In the genomic region with DNA sequence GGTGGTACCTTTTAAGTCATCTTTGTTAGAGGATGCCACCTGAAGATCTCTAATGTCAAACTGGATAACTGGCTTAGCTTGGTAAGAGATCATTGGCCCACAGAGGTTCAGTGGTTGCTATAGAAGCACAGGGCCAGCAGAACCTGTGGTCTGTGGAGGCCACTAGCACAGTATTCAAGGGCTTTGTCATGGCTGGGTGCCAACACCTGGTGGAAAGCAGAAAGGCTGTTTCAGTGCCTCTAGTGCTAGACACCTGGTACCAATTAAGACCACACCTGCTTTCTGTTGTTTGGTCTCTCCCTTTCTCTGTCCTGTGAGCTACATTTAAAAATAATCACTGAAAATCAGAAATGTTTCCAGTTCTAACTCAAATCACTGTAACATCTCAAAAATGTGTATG, we compare ENCODE assay signal across 8 cellular contexts. TPM values are rescaled to one million over a fixed set of nuclear protein-coding genes. Genes with fewer than 3 reads are reported as not detected.
DNase-seq lines count a peak whose midpoint lies in the region; ATAC-seq, FAIRE-seq and TF ChIP-seq lines count a peak whose summit lies in the region.

No MANE protein-coding gene starts in this region.

- peak; percentile 61 for FAIRE-seq in H54 (lab: Jason Lieb, UNC)

- DNase-seq in H54 (ENCODE audit: insufficient read length, low spot score), result no peak
- DNase-seq in NAMALWA (ENCODE audit: low spot score), result peak; percentile 74
- peak in 5 of 7 donors; percentile 32 to 72 (median 36) for DNase-seq in adrenal gland
- DNase-seq in GM20000 (ENCODE audit: low spot score), result no peak
- DNase-seq in GM10266 (ENCODE audit: extremely low spot score), result no peak
- no peak for DNase-seq in iPS-NIHi11 (ENCODE audit: low spot score)
- DNase-seq in stimulated activated CD8-positive, alpha-beta memory T cell treated with anti-CD3 and anti-CD28 coated beads, Interleukin-4, amount 100 ng/mL, for 48 hours, result no peak

- no peaks in the 10 kb centered on the region for H3K9me3 ChIP-seq in adrenal gland (replicated peaks in 1 of 3)

- peaks cover 0 to 29% of the 10 kb centered on the region in 2 donors for H3K4me1 ChIP-seq in adrenal gland (replicated peaks in 1 of 2)

- intact Hi-C loops in adrenal gland (cut with DNase I), result no loop called here

- H3K27ac ChIP-seq in adrenal gland, result no peak overlapping the region

- H3K4me3 ChIP-seq in adrenal gland, result no peak overlapping the region

- no peak for TF ChIP-seq CTCF in adrenal gland (IDR thresholded peaks at IDR 0.05)
- TF ChIP-seq CTCF in GM20000 (IDR thresholded peaks at IDR 0.05; ENCODE audit: extremely low read depth, missing control alignments), result no peak
- TF ChIP-seq CTCF in GM10266 (IDR thresholded peaks at IDR 0.05; ENCODE audit: control insufficient read depth, insufficient read depth, low read depth, missing control alignments), result no peak

- no peaks in the 10 kb centered on the region for H3K36me3 ChIP-seq in adrenal gland (replicated peaks in 1 of 2)

- peak; percentile 75 for ATAC-seq in GM18520 (IDR thresholded peaks at IDR 0.05; ENCODE audit: unreplicated experiment)

- no peaks in the 10 kb centered on the region for H3K27me3 ChIP-seq in adrenal gland

- no peak for TF ChIP-seq POLR2A in H54 (IDR thresholded peaks at IDR 0.05; ENCODE audit: low read depth, low read length)
- TF ChIP-seq POLR2A in adrenal gland (IDR thresholded peaks at IDR 0.05), result no peak

RNA-seq across cellular contexts. Expression of a gene that starts 10.0 kb away (rescaled TPM):
- total RNA-seq in adrenal gland, result 100 to 1,000 TPM in 1 of 8 donors, 10 to 100 TPM in 7; 51.0 to 101 (median 80.5) TPM
- polyA plus RNA-seq in adrenal gland, result 100 to 1,000 TPM in 1 of 3 donors, 10 to 100 TPM in 2; 22.6 to 145 (median 30.2) TPM

Comparison
In these comparisons a context has a peak if more than half of its experiments do, and no peak if none do; other contexts are left out.
1. DNase-seq: peak in NAMALWA (single experiment) and adrenal gland (5 of 7); none in H54 (single experiment), GM20000 (single experiment), GM10266 (single experiment), iPS-NIHi11 (single experiment) and stimulated activated CD8-positive, alpha-beta memory T cell treated with anti-CD3 and anti-CD28 coated beads, Interleukin-4, amount 100 ng/mL, for 48 hours (single experiment).